In the genomic region with DNA sequence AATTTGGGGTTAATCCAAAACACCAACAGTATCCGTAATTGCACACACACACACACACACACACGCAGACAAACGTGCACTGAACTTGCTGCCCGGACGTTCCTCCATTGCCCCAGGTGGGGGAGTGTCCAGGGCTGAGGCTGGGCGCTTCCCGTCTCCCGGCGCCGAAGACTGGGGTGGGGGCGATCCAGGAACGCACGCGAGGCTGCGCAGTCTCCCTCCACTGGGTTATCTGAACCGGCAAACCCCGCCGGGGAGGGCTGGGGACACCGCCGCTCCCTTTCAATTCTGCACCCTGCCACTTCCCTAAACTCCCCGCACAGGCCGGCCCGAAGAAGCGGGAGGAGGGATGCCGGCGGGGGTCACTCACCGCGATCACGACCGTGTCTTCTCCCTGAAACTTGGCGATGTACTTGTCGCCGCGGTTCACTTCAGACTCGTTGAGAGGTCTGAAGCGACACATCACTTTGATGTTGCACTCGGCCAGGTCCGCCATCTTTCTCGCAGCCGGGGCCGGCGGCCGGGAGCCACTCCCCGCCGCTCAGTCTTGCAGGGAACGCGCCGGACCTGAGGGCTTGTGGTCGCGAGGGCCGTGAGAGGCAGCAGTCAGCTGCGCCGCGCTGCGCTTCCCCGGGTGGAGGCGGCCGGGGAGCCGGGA, we compare ENCODE assay signal across 1 cellular context.
TF ChIP-seq lines count a peak whose summit lies in the region.

No MANE protein-coding gene starts in this region.

TF ChIP-seq in GM12878, 131 proteins besides CTCF, POLR2A, EP300 and RAD21 (continued from another document and continues in another):
- TF ChIP-seq LARP7 (IDR thresholded peaks at IDR 0.05) (no peak), POLR2AphosphoS2 (IDR thresholded peaks at IDR 0.05; ENCODE audit: low read depth, low read length) (no peak), POU2F2 (IDR thresholded peaks at IDR 0.05; ENCODE audit: borderline replicate concordance, low read depth, low read length) (no peak; the same call in 2 of the 3 replicates), PAX5 (IDR thresholded peaks at IDR 0.05; ENCODE audit: borderline replicate concordance, low read depth, low read length) (no peak), WRNIP1 (IDR thresholded peaks at IDR 0.05; ENCODE audit: borderline replicate concordance, low read depth, low read length) (no peak), CBX3 (IDR thresholded peaks at IDR 0.05; ENCODE audit: borderline replicate concordance, low read depth) (no peak), BACH1 (IDR thresholded peaks at IDR 0.05; ENCODE audit: borderline replicate concordance) (no peak), SPI1 (IDR thresholded peaks at IDR 0.05; ENCODE audit: borderline replicate concordance, insufficient read depth, low read depth, low read length) (peak; percentile 80; the same call in 1 of the 2 replicates), IKZF2 (IDR thresholded peaks at IDR 0.05) (peak; percentile 47 to 54; a peak in 3 of 4 replicates), NR2C2 (IDR thresholded peaks at IDR 0.05; ENCODE audit: borderline replicate concordance, control insufficient read depth, insufficient read length, low read depth) (no peak), NR2C1 (IDR thresholded peaks at IDR 0.05) (no peak), FOXK2 (IDR thresholded peaks at IDR 0.05) (no peak), SIX5 (IDR thresholded peaks at IDR 0.05; ENCODE audit: low read depth, low read length, severe bottlenecking) (no peak), CREM (IDR thresholded peaks at IDR 0.05; ENCODE audit: low read depth) (0 out of 2 replicates have a peak, but pooled peaks have one; percentile 14), SMC3 (IDR thresholded peaks at IDR 0.05; ENCODE audit: borderline replicate concordance, low read length) (no peak), EED (IDR thresholded peaks at IDR 0.05; ENCODE audit: low read depth) (no peak), TAF1 (IDR thresholded peaks at IDR 0.05; ENCODE audit: borderline replicate concordance, low read depth, low read length) (no peak), IRF4 (IDR thresholded peaks at IDR 0.05; ENCODE audit: low read depth, low read length) (no peak), PML (IDR thresholded peaks at IDR 0.05; ENCODE audit: low read length) (no peak), BRCA1 (IDR thresholded peaks at IDR 0.05; ENCODE audit: low read depth, low read length) (no peak), MYC (IDR thresholded peaks at IDR 0.05; ENCODE audit: insufficient read depth, insufficient read length, insufficient replicate concordance, low read length, severe bottlenecking) (no peak), ATF2 (IDR thresholded peaks at IDR 0.05; ENCODE audit: low read length) (no peak), TBL1XR1 (IDR thresholded peaks at IDR 0.05; ENCODE audit: low read depth, low read length) (no peak), PBX3 (IDR thresholded peaks at IDR 0.05; ENCODE audit: insufficient replicate concordance, low read depth, low read length) (no peak), ZBTB33 (IDR thresholded peaks at IDR 0.05) (no peak), JUND (IDR thresholded peaks at IDR 0.05; ENCODE audit: low read depth, low read length) (no peak), ETV6 (conservative IDR thresholded peaks at IDR 0.05 in 1 of 2, IDR thresholded peaks at IDR 0.05 in 1 of 2; ENCODE audit: borderline replicate concordance in 1 of 2, low read depth in 1 of 2) (no peak), ZZZ3 (IDR thresholded peaks at IDR 0.05; ENCODE audit: control insufficient read depth, insufficient read length, low read depth) (no peak), NFYA (IDR thresholded peaks at IDR 0.05; ENCODE audit: borderline replicate concordance, low read depth, low read length) (no peak), POLR2AphosphoS5 (IDR thresholded peaks at IDR 0.05; ENCODE audit: low read length) (no peak), TCF7 (IDR thresholded peaks at IDR 0.05; ENCODE audit: borderline replicate concordance) (peak; percentile 45), SMARCA5 (IDR thresholded peaks at IDR 0.05) (no peak), RBBP5 (conservative IDR thresholded peaks at IDR 0.05) (no peak)
- TF ChIP-seq, protein P1, sequence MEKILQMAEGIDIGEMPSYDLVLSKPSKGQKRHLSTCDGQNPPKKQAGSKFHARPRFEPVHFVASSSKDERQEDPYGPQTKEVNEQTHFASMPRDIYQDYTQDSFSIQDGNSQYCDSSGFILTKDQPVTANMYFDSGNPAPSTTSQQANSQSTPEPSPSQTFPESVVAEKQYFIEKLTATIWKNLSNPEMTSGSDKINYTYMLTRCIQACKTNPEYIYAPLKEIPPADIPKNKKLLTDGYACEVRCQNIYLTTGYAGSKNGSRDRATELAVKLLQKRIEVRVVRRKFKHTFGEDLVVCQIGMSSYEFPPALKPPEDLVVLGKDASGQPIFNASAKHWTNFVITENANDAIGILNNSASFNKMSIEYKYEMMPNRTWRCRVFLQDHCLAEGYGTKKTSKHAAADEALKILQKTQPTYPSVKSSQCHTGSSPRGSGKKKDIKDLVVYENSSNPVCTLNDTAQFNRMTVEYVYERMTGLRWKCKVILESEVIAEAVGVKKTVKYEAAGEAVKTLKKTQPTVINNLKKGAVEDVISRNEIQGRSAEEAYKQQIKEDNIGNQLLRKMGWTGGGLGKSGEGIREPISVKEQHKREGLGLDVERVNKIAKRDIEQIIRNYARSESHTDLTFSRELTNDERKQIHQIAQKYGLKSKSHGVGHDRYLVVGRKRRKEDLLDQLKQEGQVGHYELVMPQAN (conservative IDR thresholded peaks at IDR 0.05): peak; percentile 33
- TF ChIP-seq, protein P2, sequence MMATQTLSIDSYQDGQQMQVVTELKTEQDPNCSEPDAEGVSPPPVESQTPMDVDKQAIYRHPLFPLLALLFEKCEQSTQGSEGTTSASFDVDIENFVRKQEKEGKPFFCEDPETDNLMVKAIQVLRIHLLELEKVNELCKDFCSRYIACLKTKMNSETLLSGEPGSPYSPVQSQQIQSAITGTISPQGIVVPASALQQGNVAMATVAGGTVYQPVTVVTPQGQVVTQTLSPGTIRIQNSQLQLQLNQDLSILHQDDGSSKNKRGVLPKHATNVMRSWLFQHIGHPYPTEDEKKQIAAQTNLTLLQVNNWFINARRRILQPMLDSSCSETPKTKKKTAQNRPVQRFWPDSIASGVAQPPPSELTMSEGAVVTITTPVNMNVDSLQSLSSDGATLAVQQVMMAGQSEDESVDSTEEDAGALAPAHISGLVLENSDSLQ (IDR thresholded peaks at IDR 0.05): no peak
- TF ChIP-seq, protein P3, sequence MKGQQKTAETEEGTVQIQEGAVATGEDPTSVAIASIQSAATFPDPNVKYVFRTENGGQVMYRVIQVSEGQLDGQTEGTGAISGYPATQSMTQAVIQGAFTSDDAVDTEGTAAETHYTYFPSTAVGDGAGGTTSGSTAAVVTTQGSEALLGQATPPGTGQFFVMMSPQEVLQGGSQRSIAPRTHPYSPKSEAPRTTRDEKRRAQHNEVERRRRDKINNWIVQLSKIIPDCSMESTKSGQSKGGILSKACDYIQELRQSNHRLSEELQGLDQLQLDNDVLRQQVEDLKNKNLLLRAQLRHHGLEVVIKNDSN (IDR thresholded peaks at IDR 0.05; ENCODE audit: borderline replicate concordance, extremely low read length, insufficient read depth, low read depth, low read length): no peak
- TF ChIP-seq, protein P4, sequence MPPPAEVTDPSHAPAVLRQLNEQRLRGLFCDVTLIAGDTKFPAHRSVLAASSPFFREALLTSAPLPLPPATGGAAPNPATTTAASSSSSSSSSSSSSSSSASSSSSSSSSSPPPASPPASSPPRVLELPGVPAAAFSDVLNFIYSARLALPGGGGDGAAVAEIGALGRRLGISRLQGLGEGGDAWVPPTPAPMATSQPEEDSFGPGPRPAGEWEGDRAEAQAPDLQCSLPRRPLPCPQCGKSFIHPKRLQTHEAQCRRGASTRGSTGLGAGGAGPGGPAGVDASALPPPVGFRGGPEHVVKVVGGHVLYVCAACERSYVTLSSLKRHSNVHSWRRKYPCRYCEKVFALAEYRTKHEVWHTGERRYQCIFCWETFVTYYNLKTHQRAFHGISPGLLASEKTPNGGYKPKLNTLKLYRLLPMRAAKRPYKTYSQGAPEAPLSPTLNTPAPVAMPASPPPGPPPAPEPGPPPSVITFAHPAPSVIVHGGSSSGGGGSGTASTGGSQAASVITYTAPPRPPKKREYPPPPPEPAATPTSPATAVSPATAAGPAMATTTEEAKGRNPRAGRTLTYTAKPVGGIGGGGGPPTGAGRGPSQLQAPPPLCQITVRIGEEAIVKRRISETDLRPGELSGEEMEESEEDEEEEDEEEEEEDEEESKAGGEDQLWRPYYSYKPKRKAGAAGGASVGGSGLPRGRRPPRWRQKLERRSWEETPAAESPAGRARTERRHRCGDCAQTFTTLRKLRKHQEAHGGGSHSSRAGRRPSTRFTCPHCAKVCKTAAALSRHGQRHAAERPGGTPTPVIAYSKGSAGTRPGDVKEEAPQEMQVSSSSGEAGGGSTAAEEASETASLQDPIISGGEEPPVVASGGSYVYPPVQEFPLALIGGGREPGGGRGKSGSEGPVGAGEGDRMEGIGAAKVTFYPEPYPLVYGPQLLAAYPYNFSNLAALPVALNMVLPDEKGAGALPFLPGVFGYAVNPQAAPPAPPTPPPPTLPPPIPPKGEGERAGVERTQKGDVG (CRISPR knock-in tag; IDR thresholded peaks at IDR 0.05): no peak
- TF ChIP-seq, protein P5, sequence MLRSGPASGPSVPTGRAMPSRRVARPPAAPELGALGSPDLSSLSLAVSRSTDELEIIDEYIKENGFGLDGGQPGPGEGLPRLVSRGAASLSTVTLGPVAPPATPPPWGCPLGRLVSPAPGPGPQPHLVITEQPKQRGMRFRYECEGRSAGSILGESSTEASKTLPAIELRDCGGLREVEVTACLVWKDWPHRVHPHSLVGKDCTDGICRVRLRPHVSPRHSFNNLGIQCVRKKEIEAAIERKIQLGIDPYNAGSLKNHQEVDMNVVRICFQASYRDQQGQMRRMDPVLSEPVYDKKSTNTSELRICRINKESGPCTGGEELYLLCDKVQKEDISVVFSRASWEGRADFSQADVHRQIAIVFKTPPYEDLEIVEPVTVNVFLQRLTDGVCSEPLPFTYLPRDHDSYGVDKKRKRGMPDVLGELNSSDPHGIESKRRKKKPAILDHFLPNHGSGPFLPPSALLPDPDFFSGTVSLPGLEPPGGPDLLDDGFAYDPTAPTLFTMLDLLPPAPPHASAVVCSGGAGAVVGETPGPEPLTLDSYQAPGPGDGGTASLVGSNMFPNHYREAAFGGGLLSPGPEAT (IDR thresholded peaks at IDR 0.05; ENCODE audit: low read depth): 0 out of 2 replicates have a peak, but pooled peaks have one; percentile 50
- TF ChIP-seq, protein P6, sequence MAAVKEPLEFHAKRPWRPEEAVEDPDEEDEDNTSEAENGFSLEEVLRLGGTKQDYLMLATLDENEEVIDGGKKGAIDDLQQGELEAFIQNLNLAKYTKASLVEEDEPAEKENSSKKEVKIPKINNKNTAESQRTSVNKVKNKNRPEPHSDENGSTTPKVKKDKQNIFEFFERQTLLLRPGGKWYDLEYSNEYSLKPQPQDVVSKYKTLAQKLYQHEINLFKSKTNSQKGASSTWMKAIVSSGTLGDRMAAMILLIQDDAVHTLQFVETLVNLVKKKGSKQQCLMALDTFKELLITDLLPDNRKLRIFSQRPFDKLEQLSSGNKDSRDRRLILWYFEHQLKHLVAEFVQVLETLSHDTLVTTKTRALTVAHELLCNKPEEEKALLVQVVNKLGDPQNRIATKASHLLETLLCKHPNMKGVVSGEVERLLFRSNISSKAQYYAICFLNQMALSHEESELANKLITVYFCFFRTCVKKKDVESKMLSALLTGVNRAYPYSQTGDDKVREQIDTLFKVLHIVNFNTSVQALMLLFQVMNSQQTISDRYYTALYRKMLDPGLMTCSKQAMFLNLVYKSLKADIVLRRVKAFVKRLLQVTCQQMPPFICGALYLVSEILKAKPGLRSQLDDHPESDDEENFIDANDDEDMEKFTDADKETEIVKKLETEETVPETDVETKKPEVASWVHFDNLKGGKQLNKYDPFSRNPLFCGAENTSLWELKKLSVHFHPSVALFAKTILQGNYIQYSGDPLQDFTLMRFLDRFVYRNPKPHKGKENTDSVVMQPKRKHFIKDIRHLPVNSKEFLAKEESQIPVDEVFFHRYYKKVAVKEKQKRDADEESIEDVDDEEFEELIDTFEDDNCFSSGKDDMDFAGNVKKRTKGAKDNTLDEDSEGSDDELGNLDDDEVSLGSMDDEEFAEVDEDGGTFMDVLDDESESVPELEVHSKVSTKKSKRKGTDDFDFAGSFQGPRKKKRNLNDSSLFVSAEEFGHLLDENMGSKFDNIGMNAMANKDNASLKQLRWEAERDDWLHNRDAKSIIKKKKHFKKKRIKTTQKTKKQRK (IDR thresholded peaks at IDR 0.05; ENCODE audit: low read depth, low read length): no peak
- TF ChIP-seq, protein P7, sequence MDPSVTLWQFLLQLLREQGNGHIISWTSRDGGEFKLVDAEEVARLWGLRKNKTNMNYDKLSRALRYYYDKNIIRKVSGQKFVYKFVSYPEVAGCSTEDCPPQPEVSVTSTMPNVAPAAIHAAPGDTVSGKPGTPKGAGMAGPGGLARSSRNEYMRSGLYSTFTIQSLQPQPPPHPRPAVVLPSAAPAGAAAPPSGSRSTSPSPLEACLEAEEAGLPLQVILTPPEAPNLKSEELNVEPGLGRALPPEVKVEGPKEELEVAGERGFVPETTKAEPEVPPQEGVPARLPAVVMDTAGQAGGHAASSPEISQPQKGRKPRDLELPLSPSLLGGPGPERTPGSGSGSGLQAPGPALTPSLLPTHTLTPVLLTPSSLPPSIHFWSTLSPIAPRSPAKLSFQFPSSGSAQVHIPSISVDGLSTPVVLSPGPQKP (IDR thresholded peaks at IDR 0.05; ENCODE audit: low read depth, low read length): no peak
